ENCODE assay signal across 8 cellular contexts in the genomic region with DNA sequence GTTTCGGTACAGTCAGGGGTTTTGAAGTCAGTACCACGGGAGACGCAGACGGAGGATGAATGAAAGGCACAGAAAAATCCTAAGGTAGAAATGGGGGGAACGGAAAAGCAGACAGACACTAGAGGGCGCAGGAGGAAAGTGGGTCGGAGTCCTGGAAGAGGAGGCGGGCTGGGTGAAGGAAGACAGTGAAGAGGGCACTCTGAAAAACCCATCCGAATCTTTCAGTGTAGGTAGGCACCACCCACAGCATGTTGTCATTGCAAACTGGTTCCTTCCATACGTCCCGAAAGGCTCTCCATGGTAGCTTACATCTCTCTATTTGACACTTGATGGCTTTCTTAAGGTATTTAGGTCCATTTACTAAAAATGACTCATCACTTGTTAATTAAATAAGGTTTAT. TPM values are rescaled to one million over a fixed set of nuclear protein-coding genes. Genes with fewer than 3 reads are reported as not detected.
DNase-seq lines count a peak whose midpoint lies in the region; ATAC-seq and TF ChIP-seq lines count a peak whose summit lies in the region.

No MANE protein-coding gene starts in this region.

- peak overlapping the region in 2 of 7 donors; percentile 58 to 75 for H3K27ac Mint-ChIP-seq in CD4-positive, alpha-beta memory T cell
- peak overlapping the region in 1 of 2 donors; percentile 53 for H3K27ac Mint-ChIP-seq in natural killer cell
- no peak overlapping the region for H3K27ac Mint-ChIP-seq in stimulated activated naive CD8-positive, alpha-beta T cell treated with anti-CD3 and anti-CD28 coated beads, Interleukin-15, amount 100 ng/mL, for 72 hours

- peaks cover 0 to 9% of the 10 kb centered on the region in 2 donors for H3K27me3 Mint-ChIP-seq in CD4-positive, alpha-beta memory T cell
- peaks cover 0 to 4% of the 10 kb centered on the region in 2 donors for H3K27me3 Mint-ChIP-seq in natural killer cell (ENCODE audit: low read depth in 2 of 2)
- peaks cover 15% of the 10 kb centered on the region for H3K27me3 Mint-ChIP-seq in stimulated activated naive CD8-positive, alpha-beta T cell treated with anti-CD3 and anti-CD28 coated beads, Interleukin-15, amount 100 ng/mL, for 72 hours

- peaks cover 6% of the 10 kb centered on the region for H3K27me3 ChIP-seq in CD4-positive, alpha-beta memory T cell (ENCODE audit: insufficient read depth, low read length)

- H3K4me3 Mint-ChIP-seq in CD4-positive, alpha-beta memory T cell = peak overlapping the region in 6 of 8 donors; percentile 23 to 68 (median 62)
- H3K4me3 Mint-ChIP-seq in natural killer cell = no peak overlapping the region
- H3K4me3 Mint-ChIP-seq in stimulated activated naive CD8-positive, alpha-beta T cell treated with anti-CD3 and anti-CD28 coated beads, Interleukin-15, amount 100 ng/mL, for 72 hours = peak overlapping the region; percentile 1 to 28

- CTCF ChIA-PET in CD4-positive, alpha-beta memory T cell (lab: Charles Lee; ENCODE audit: partially characterized antibody) = interaction anchor here (0.7 to 5.7 kb wide), 44 partner anchors 9 to 850 kb away, joined by 3 to 113 read pairs (median 6); partner anchors contain the start of gene ZNF236

- intact Hi-C loops in CD4-positive, alpha-beta memory T cell (cut with micrococcal nuclease) = loop anchor here (1.0 to 5.0 kb wide), 4 partner anchors 18 to 665 kb away; partner anchors contain the start of gene ZNF236
- intact Hi-C loops in natural killer cell (cut with micrococcal nuclease) = loop anchor here (1.0 to 2.0 kb wide), 4 partner anchors 18 to 899 kb away; partner anchors contain the start of gene ZNF236

- ATAC-seq in GM19372 (IDR thresholded peaks at IDR 0.05; ENCODE audit: low read depth, unreplicated experiment) = peak; percentile 54
- peak; percentile 66 for ATAC-seq in HG03575 (IDR thresholded peaks at IDR 0.05; ENCODE audit: extremely low read depth, insufficient number of reproducible peaks, low FRiP score, unreplicated experiment)
- peak; percentile 64 to 70 (median 69) for ATAC-seq in natural killer cell
- ATAC-seq in stimulated activated naive CD8-positive, alpha-beta T cell treated with anti-CD3 and anti-CD28 coated beads, Interleukin-15, amount 100 ng/mL, for 72 hours = peak; percentile 75

- H3K36me3 Mint-ChIP-seq in CD4-positive, alpha-beta memory T cell = peaks cover 0 to 7% of the 10 kb centered on the region in 2 donors
- H3K36me3 Mint-ChIP-seq in natural killer cell = no peaks in the 10 kb centered on the region

- H3K9me3 Mint-ChIP-seq in CD4-positive, alpha-beta memory T cell = no peaks in the 10 kb centered on the region
- H3K9me3 Mint-ChIP-seq in natural killer cell = no peaks in the 10 kb centered on the region
- H3K9me3 Mint-ChIP-seq in stimulated activated naive CD8-positive, alpha-beta T cell treated with anti-CD3 and anti-CD28 coated beads, Interleukin-15, amount 100 ng/mL, for 72 hours = no peaks in the 10 kb centered on the region

- POLR2A ChIA-PET in CD4-positive, alpha-beta memory T cell (lab: Charles Lee; ENCODE audit: partially characterized antibody) = interaction anchor here (1.0 to 1.3 kb wide), 3 partner anchors 16 to 27 kb away, joined by 3 to 5 read pairs (median 3); partner anchors contain the start of gene ZNF236

- DNase-seq in CD4-positive, alpha-beta memory T cell = peak; percentile 59 to 69 (median 66)
- DNase-seq in NOMO-1 treated with dmso at 0.1 percent for 144 hours (lab: John Stamatoyannopoulos, UW; ENCODE audit: unreplicated experiment) (peak; percentile 69), epidermal melanocyte (ENCODE audit: insufficient read length, low spot score) (peak; percentile 55), natural killer cell (peak; percentile 46)
- DNase-seq in activated CD8-positive, alpha-beta memory T cell treated with anti-CD3 and anti-CD28 coated beads for 4 hours (ENCODE audit: low read depth in 2 of 2) = peak; percentile 50 to 53
- DNase-seq in stimulated activated naive CD8-positive, alpha-beta T cell treated with anti-CD3 and anti-CD28 coated beads, Interleukin-15, amount 100 ng/mL, for 72 hours = peak; percentile 64 to 71

- peak; percentile 81 for TF ChIP-seq CTCF in natural killer cell (IDR thresholded peaks at IDR 0.05)

- H3K4me3 ChIP-seq in CD4-positive, alpha-beta memory T cell (ENCODE audit: low read length in 2 of 2) = no peak overlapping the region

- peaks cover 7 to 22% (median 10%) of the 10 kb centered on the region in 4 donors for H3K4me1 Mint-ChIP-seq in CD4-positive, alpha-beta memory T cell
- H3K4me1 Mint-ChIP-seq in natural killer cell = peaks cover 6 to 17% of the 10 kb centered on the region in 2 donors
- peaks cover 17% of the 10 kb centered on the region for H3K4me1 Mint-ChIP-seq in stimulated activated naive CD8-positive, alpha-beta T cell treated with anti-CD3 and anti-CD28 coated beads, Interleukin-15, amount 100 ng/mL, for 72 hours

- H3K4me1 ChIP-seq in CD4-positive, alpha-beta memory T cell (ENCODE audit: insufficient read depth, low read length) = peaks cover 16% of the 10 kb centered on the region

- H3K27ac ChIP-seq in CD4-positive, alpha-beta memory T cell (ENCODE audit: low read depth, low read length) = no peak overlapping the region

- H3K9me3 ChIP-seq in CD4-positive, alpha-beta memory T cell (ENCODE audit: control insufficient read depth in 1 of 2, low read length in 2 of 2) = no peaks in the 10 kb centered on the region

- no peaks in the 10 kb centered on the region for H3K36me3 ChIP-seq in CD4-positive, alpha-beta memory T cell (ENCODE audit: insufficient read depth, low read length)

RNA-seq across cellular contexts. Expression of gene ZNF236, which starts 18.5 kb away (rescaled TPM):
- total RNA-seq in CD4-positive, alpha-beta memory T cell = 10 to 100 TPM; 28.3 to 29.1 TPM
- polyA plus RNA-seq in CD4-positive, alpha-beta memory T cell = 1 to 10 TPM; 2.0 to 9.2 TPM
- 10 to 100 TPM; 35.1 to 42.2 (median 39.7) TPM for total RNA-seq in natural killer cell
